ENCODE assay signal across 19 cellular contexts in genomic region chr7:84274029-84274638, GRCh38.
DNase-seq lines count a peak whose midpoint lies in the region; ATAC-seq, FAIRE-seq and TF ChIP-seq lines count a peak whose summit lies in the region.
"Had no signal": no experiment of that assay in that cellular context is flagged by ENCODE, and none has a peak within 500 bp of the region (broad histone marks: within the 10 kb centered on the region; RNA-seq: fewer than 3 reads in every experiment).

No MANE protein-coding gene starts in this region.

- H3K4ac ChIP-seq in H1 (replicated peaks; ENCODE audit: insufficient read length, low read depth, low read length): no peak overlapping the region

- no peak overlapping the region for H3K4me2 ChIP-seq in H1 (ENCODE audit: insufficient read depth in 1 of 2, low read depth in 2 of 2, low read length in 2 of 2)

- peaks cover 20% of the 10 kb centered on the region for H3K4me1 Mint-ChIP-seq in neural crest cell

- no peak for TF ChIP-seq CTCF in H1 (IDR thresholded peaks at IDR 0.05; ENCODE audit: control extremely low read depth in 1 of 3, insufficient read depth in 1 of 3, low read depth in 1 of 3, low read length in 3 of 3)
- no peak for TF ChIP-seq CTCF in neural crest cell (conservative IDR thresholded peaks at IDR 0.05)
- TF ChIP-seq CTCF in heart right ventricle (IDR thresholded peaks at IDR 0.05): no peak

- no peak for ATAC-seq in heart right ventricle
- ATAC-seq: body of pancreas; naive thymus-derived CD4-positive, alpha-beta T cell had no signal

- no peaks in the 10 kb centered on the region for H3K27me3 ChIP-seq in H1 (replicated peaks in 1 of 4; ENCODE audit: control insufficient read depth in 3 of 4, extremely low read depth in 1 of 4, insufficient read depth in 3 of 4, low read length in 3 of 4)
- no peaks in the 10 kb centered on the region for H3K27me3 ChIP-seq in heart right ventricle
- H3K27me3 ChIP-seq: body of pancreas, right atrium auricular region had no signal

- CTCF ChIA-PET in H1 (lab: Charles Lee; ENCODE audit: partially characterized antibody): no interaction called here

- no peak overlapping the region for H3K23ac ChIP-seq in H1 (ENCODE audit: insufficient read length)

- no peak overlapping the region for H3K14ac ChIP-seq in H1 (ENCODE audit: insufficient read length)

- H3K4me1 ChIP-seq in H1 (replicated peaks in 1 of 4; ENCODE audit: control insufficient read depth in 3 of 4, insufficient read depth in 4 of 4, low read length in 3 of 4): peaks cover 0 to 13% (median 6%) of the 10 kb centered on the region in 4 experiments; a peak in 4 of 7 replicates
- H3K4me1 ChIP-seq in heart right ventricle: no peaks in the 10 kb centered on the region
- H3K4me1 ChIP-seq: body of pancreas, right atrium auricular region had no signal

- DNase-seq in ELF-1 (ENCODE audit: low read depth, low spot score) (peak; percentile 52), NCI-H446 treated with DMSO at 0.1 percent for 48 hours (lab: John Stamatoyannopoulos, UW) (peak; percentile 34), H1 (ENCODE audit: low read depth in 1 of 2, low spot score in 2 of 2) (no peak), neural crest cell (ENCODE audit: low read depth, low spot score) (no peak), NCI-H2029 (lab: John Stamatoyannopoulos, UW) (no peak), NCI-H1105 (lab: John Stamatoyannopoulos, UW) (no peak), heart right ventricle (no peak)
- DNase-seq: activated CD4-positive, alpha-beta memory T cell treated with anti-CD3 and anti-CD28 coated beads for 36 hours; body of pancreas; effector CD4-positive, alpha-beta T cell; GF-D8; GM23248; KG1; naive thymus-derived CD4-positive, alpha-beta T cell; NCI-H1694; stimulated activated CD4-positive, alpha-beta T cell treated with anti-CD3 and anti-CD28 coated beads, Interleukin-4, amount 100 ng/mL, for 24 hours had no signal

- no peak overlapping the region for H3K27ac ChIP-seq in H1 (ENCODE audit: low read depth, low read length)
- no peak overlapping the region for H3K27ac ChIP-seq in heart right ventricle
- H3K27ac ChIP-seq: body of pancreas, GM23248, right atrium auricular region had no signal

- H2BK15ac ChIP-seq in H1 (ENCODE audit: low read length): no peak overlapping the region

- no peaks in the 10 kb centered on the region for H4K20me1 ChIP-seq in H1 (replicated peaks in 1 of 2; ENCODE audit: control insufficient read depth in 1 of 2, insufficient read depth in 2 of 2, low read length in 2 of 2)

- POLR2A ChIA-PET in H1 (lab: Charles Lee; ENCODE audit: partially characterized antibody): no interaction called here

- H2AK5ac ChIP-seq in H1 (ENCODE audit: low read depth, low read length): no peak overlapping the region

- no peak overlapping the region for H3K56ac ChIP-seq in H1 (replicated peaks; ENCODE audit: insufficient read length, low read depth, low read length)

- H3K9me3 ChIP-seq in H1 (ENCODE audit: insufficient read depth in 2 of 2, low read depth in 1 of 2, low read length in 1 of 2) (no peaks in the 10 kb centered on the region), heart right ventricle (no peaks in the 10 kb centered on the region)
- H3K9me3 ChIP-seq: body of pancreas, right atrium auricular region had no signal

- no peaks in the 10 kb centered on the region for H3K27me3 Mint-ChIP-seq in neural crest cell (ENCODE audit: low read depth)
- H3K27me3 Mint-ChIP-seq: activated CD4-positive, alpha-beta memory T cell treated with anti-CD3 and anti-CD28 coated beads for 36 hours; naive thymus-derived CD4-positive, alpha-beta T cell had no signal

- H3K9me3 Mint-ChIP-seq in neural crest cell: no peaks in the 10 kb centered on the region
- H3K9me3 Mint-ChIP-seq: activated CD4-positive, alpha-beta memory T cell treated with anti-CD3 and anti-CD28 coated beads for 36 hours; activated T-helper 1 cell treated with anti-CD3 and anti-CD28 coated beads, Interleukin-12 subunit alpha, Interleukin-12 subunit beta, Interleukin-2, Interleukin-4 antibody, amounts not matched to agents 30 ng/mL and 10 ng/mL and 1 ng/mL, durations not matched to agents 14 hours and 24 hours and 36 hours; naive thymus-derived CD4-positive, alpha-beta T cell had no signal

- TF ChIP-seq EP300 in H1 (IDR thresholded peaks at IDR 0.05; ENCODE audit: borderline replicate concordance in 1 of 2, low read depth in 2 of 2, low read length in 2 of 2): no peak

- peak overlapping the region; percentile 15; the same call in 1 of the 2 replicates for H3K18ac ChIP-seq in H1 (ENCODE audit: extremely low read depth, low read length)

- peak; percentile 50 for FAIRE-seq in H1 (lab: Jason Lieb, UNC)
- FAIRE-seq: urothelium cell line had no signal

- 77% methylated on average over 3 of the region's 3 CpGs; no CpG with 5 or more reads in 1 of the 2 experiments for WGBS in H1 (ENCODE audit: extremely low coverage in 1 of 2, insufficient coverage in 1 of 2, insufficient read length in 1 of 2, insufficient replicate concordance in 2 of 2, low coverage in 1 of 2, low lambda C conversion rate in 2 of 2, missing lambda C conversion rate in 1 of 2), 2 experiments
- WGBS in heart right ventricle, 2 donors: 40 to 43% methylated on average over 3 of the region's 3 CpGs

- no peak overlapping the region for H3K4me3 Mint-ChIP-seq in neural crest cell
- H3K4me3 Mint-ChIP-seq: activated CD4-positive, alpha-beta memory T cell treated with anti-CD3 and anti-CD28 coated beads for 36 hours; activated T-helper 1 cell treated with anti-CD3 and anti-CD28 coated beads, Interleukin-12 subunit alpha, Interleukin-12 subunit beta, Interleukin-2, Interleukin-4 antibody, amounts not matched to agents 30 ng/mL and 10 ng/mL and 1 ng/mL, durations not matched to agents 14 hours and 24 hours and 36 hours; naive thymus-derived CD4-positive, alpha-beta T cell had no signal

- H3K9ac ChIP-seq in H1 (replicated peaks in 1 of 4; ENCODE audit: extremely low read depth in 1 of 4, low read depth in 3 of 4, low read length in 3 of 4): no peak overlapping the region
- H3K9ac ChIP-seq: GM23248 had no signal

- H3K4me3 ChIP-seq in H1 (ENCODE audit: extremely low read depth in 1 of 4, insufficient read depth in 2 of 4, low read depth in 3 of 4, low read length in 4 of 4): no peak overlapping the region
- no peak overlapping the region for H3K4me3 ChIP-seq in heart right ventricle
- H3K4me3 ChIP-seq: body of pancreas, GM23248, right atrium auricular region had no signal

- H4K91ac ChIP-seq in H1 (replicated peaks; ENCODE audit: insufficient read length, low read length): peak overlapping the region; percentile 48

- no peak overlapping the region for H2BK20ac ChIP-seq in H1 (ENCODE audit: low read length)

- TF ChIP-seq RAD21 in H1 (IDR thresholded peaks at IDR 0.05 in 1 of 2, conservative IDR thresholded peaks at IDR 0.05 in 1 of 2; ENCODE audit: low read depth in 2 of 2, low read length in 2 of 2): no peak

- no peaks in the 10 kb centered on the region for H3K79me2 ChIP-seq in H1 (ENCODE audit: control insufficient read depth in 1 of 2, insufficient read depth in 2 of 2, low read length in 2 of 2)

- no peaks in the 10 kb centered on the region for H3K23me2 ChIP-seq in H1 (ENCODE audit: low read depth, low read length)

- H3K36me3 Mint-ChIP-seq in neural crest cell (ENCODE audit: low read depth): no peaks in the 10 kb centered on the region
- H3K36me3 Mint-ChIP-seq: activated CD4-positive, alpha-beta memory T cell treated with anti-CD3 and anti-CD28 coated beads for 36 hours; naive thymus-derived CD4-positive, alpha-beta T cell had no signal

- H4K5ac ChIP-seq in H1 (ENCODE audit: insufficient read length, low read depth, low read length): no peak overlapping the region

- H2AFZ ChIP-seq in H1 (ENCODE audit: low read length): 0 out of 2 replicates have a peak overlapping the region, but pooled peaks have one; percentile 54
- H2AFZ ChIP-seq: GM23248 had no signal

- peak overlapping the region; percentile 62 for H3K27ac Mint-ChIP-seq in neural crest cell (ENCODE audit: unreplicated experiment)
- H3K27ac Mint-ChIP-seq: activated CD4-positive, alpha-beta memory T cell treated with anti-CD3 and anti-CD28 coated beads for 36 hours; activated T-helper 1 cell treated with anti-CD3 and anti-CD28 coated beads, Interleukin-12 subunit alpha, Interleukin-12 subunit beta, Interleukin-2, Interleukin-4 antibody, amounts not matched to agents 30 ng/mL and 10 ng/mL and 1 ng/mL, durations not matched to agents 14 hours and 24 hours and 36 hours; naive thymus-derived CD4-positive, alpha-beta T cell had no signal

- H3K79me1 ChIP-seq in H1 (ENCODE audit: low read depth, low read length): no peaks in the 10 kb centered on the region

- no peak overlapping the region for H4K8ac ChIP-seq in H1 (ENCODE audit: extremely low read depth, insufficient read depth, low read length)

- H3K36me3 ChIP-seq in H1 (ENCODE audit: control insufficient read depth in 2 of 4, insufficient read depth in 4 of 4, low read length in 3 of 4) (no peaks in the 10 kb centered on the region), heart right ventricle (no peaks in the 10 kb centered on the region)
- H3K36me3 ChIP-seq: right atrium auricular region had no signal

- peak overlapping the region; percentile 79 for H2BK120ac ChIP-seq in H1 (replicated peaks; ENCODE audit: low read depth, low read length)

- no peak overlapping the region; the same call in 1 of the 2 replicates for H2BK12ac ChIP-seq in H1 (ENCODE audit: low read depth, low read length)

- TF ChIP-seq POLR2A in H1 (IDR thresholded peaks at IDR 0.05; ENCODE audit: control extremely low read depth in 1 of 2, low read depth in 2 of 2, low read length in 2 of 2): no peak

- H2BK5ac ChIP-seq in H1 (ENCODE audit: low read depth, low read length): no peak overlapping the region

- intact Hi-C loops in heart right ventricle (cut with DNase I): loop anchor here in 2 of 10 donors (2.0 to 10.0 kb wide), 2 partner anchors 19 to 59 kb away; no protein-coding TSS in a partner anchor

TF ChIP-seq in H1, 55 proteins besides CTCF, POLR2A, EP300 and RAD21 (continues in another document):
- TF ChIP-seq, protein P1, sequence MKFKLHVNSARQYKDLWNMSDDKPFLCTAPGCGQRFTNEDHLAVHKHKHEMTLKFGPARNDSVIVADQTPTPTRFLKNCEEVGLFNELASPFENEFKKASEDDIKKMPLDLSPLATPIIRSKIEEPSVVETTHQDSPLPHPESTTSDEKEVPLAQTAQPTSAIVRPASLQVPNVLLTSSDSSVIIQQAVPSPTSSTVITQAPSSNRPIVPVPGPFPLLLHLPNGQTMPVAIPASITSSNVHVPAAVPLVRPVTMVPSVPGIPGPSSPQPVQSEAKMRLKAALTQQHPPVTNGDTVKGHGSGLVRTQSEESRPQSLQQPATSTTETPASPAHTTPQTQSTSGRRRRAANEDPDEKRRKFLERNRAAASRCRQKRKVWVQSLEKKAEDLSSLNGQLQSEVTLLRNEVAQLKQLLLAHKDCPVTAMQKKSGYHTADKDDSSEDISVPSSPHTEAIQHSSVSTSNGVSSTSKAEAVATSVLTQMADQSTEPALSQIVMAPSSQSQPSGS (IDR thresholded peaks at IDR 0.05; ENCODE audit: low read length): no peak
- TF ChIP-seq TAF7 (optimal IDR thresholded peaks at IDR 0.05; ENCODE audit: borderline replicate concordance, low read depth, low read length): no peak
- TF ChIP-seq TAF1 (IDR thresholded peaks at IDR 0.05; ENCODE audit: low read depth, low read length): no peak
- no peak for TF ChIP-seq RFX5 (IDR thresholded peaks at IDR 0.05; ENCODE audit: borderline replicate concordance, low read depth, low read length)

Comparison
In these comparisons a context has a peak if more than half of its experiments do, and no peak if none do; other contexts are left out.
1. DNase-seq: peak in ELF-1 (single experiment) and NCI-H446 treated with DMSO at 0.1 percent for 48 hours (single experiment); none in H1 (0 of 2), neural crest cell (single experiment), NCI-H2029 (single experiment), NCI-H1105 (single experiment) and heart right ventricle (0 of 2).